In the genomic region with DNA sequence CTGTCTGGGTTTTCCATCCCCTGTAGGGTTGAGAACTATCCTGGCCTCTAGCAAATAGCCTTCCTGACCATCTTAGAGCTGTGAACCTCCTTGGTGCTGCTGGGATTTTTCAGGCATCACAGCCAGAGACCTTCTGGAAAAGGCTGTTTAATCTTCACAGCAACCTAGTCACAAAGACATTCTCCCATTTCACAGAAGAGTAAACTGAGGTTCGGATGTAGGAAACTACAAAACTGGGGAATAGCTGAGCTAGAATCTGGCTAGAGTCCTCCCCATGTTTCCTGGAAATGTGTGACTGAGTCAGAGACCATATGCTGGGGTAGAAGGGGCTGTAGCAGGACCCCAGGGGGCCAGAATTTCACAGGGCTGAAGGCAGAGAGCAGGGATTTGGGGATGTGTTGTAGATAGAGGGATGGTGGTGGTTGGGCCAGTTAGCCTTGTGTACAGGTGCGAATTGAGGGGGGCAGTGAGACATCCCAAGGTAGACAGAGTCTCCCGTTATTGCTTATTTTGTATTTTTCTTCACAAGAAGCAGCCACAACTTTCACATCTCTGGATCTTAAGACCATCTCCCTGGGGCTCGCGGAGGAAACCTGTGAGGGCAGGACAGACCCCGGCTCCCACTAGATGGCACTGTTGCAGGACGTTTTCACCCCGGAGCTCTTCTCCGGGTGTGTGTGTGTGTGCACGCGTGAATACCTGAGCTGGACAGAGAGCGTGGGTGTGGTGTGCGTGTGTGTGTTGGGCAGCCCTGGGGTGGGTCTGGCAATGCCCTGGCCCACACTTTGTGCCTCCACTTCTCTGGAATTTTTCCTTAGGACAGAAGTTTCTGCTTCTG, we compare ENCODE assay signal across 1 cellular context.
TF ChIP-seq lines count a peak whose summit lies in the region.

No MANE protein-coding gene starts in this region.

TF ChIP-seq in K562, 482 proteins besides CTCF, POLR2A, EP300 and RAD21 (continued from another document):
- no peak for TF ChIP-seq ZBTB9 (CRISPR knock-in tag; IDR thresholded peaks at IDR 0.05)
- no peak for TF ChIP-seq FOXO4 (CRISPR knock-in tag; IDR thresholded peaks at IDR 0.05)
- no peak for TF ChIP-seq BRD9 (IDR thresholded peaks at IDR 0.05; ENCODE audit: low read depth, partially characterized antibody)
- no peak for TF ChIP-seq SAFB (IDR thresholded peaks at IDR 0.05; ENCODE audit: borderline replicate concordance, low read depth, low read length)
- no peak for TF ChIP-seq SETDB1 (IDR thresholded peaks at IDR 0.05; ENCODE audit: low read length)
- TF ChIP-seq KDM5B (IDR thresholded peaks at IDR 0.05; ENCODE audit: insufficient replicate concordance, low read depth, low read length) = no peak
- TF ChIP-seq ZBTB1 (CRISPR knock-in tag; IDR thresholded peaks at IDR 0.05; ENCODE audit: borderline replicate concordance, low read depth) = no peak
- TF ChIP-seq ZNF23 (CRISPR knock-in tag; IDR thresholded peaks at IDR 0.05) = no peak
- no peak for TF ChIP-seq NR3C1 (CRISPR knock-in tag; IDR thresholded peaks at IDR 0.05)
- no peak for TF ChIP-seq DACH1 (IDR thresholded peaks at IDR 0.05; ENCODE audit: partially characterized antibody)
- 0 out of 2 replicates have a peak, but pooled peaks have one; percentile 26 for TF ChIP-seq CC2D1A (IDR thresholded peaks at IDR 0.05)
- TF ChIP-seq HDAC2 (IDR thresholded peaks at IDR 0.05) = peak; percentile 71; the same call in 1 of the 2 replicates
- TF ChIP-seq RBM25 (IDR thresholded peaks at IDR 0.05; ENCODE audit: low read depth, low read length, severe bottlenecking) = peak; percentile 94
- TF ChIP-seq LEF1 (IDR thresholded peaks at IDR 0.05) = no peak
